In genomic region chr1:45340816-45341215, GRCh38 we compare ENCODE assay signal across 8 cellular contexts. TPM values are rescaled to one million over a fixed set of nuclear protein-coding genes. Genes with fewer than 3 reads are reported as not detected.
DNase-seq lines count a peak whose midpoint lies in the region; ATAC-seq and TF ChIP-seq lines count a peak whose summit lies in the region.

No MANE protein-coding gene starts in this region.

- peaks cover 17% of the 10 kb centered on the region for H3K4me1 ChIP-seq in adipocyte (ENCODE audit: control insufficient read depth, insufficient read depth, low read length)
- H3K4me1 ChIP-seq in left lung: peaks cover 8 to 39% of the 10 kb centered on the region in 2 donors
- H3K4me1 ChIP-seq in testis: peaks cover 16% of the 10 kb centered on the region

- ATAC-seq in left lung (no peak), left lobe of liver (no peak), HG02623 (IDR thresholded peaks at IDR 0.05; ENCODE audit: unreplicated experiment) (no peak)

- TF ChIP-seq CTCF in left lung (IDR thresholded peaks at IDR 0.05) (no peak), testis (IDR thresholded peaks at IDR 0.05) (no peak)

- H3K4me3 ChIP-seq in adipocyte (ENCODE audit: low read length) (peak overlapping the region; percentile 98), left lung (peak overlapping the region; percentile 74 to 89), testis (peak overlapping the region; percentile 71 to 82)

- H3K27ac ChIP-seq in KOPT-K1 (ENCODE audit: low read depth, low read length, poor library complexity, severe bottlenecking) (peak overlapping the region; percentile 96), left lung (peak overlapping the region; percentile 95 to 97), testis (peak overlapping the region; percentile 90 to 91)

- H3K27me3 ChIP-seq in adipocyte (replicated peaks; ENCODE audit: control insufficient read depth, insufficient read depth, low read length) (no peaks in the 10 kb centered on the region), left lung (no peaks in the 10 kb centered on the region), testis (no peaks in the 10 kb centered on the region)

- H3K36me3 ChIP-seq in KOPT-K1 (ENCODE audit: insufficient read depth, low read length) (peaks cover 54% of the 10 kb centered on the region), adipocyte (ENCODE audit: control insufficient read depth, insufficient read depth, low read length, severe bottlenecking) (peaks cover 42% of the 10 kb centered on the region), left lung (peaks cover 0 to 41% of the 10 kb centered on the region in 2 donors), testis (ENCODE audit: low read depth, missing control alignments) (no peaks in the 10 kb centered on the region)

- 20 to 25% methylated on average over 6 of the region's 6 CpGs for WGBS in testis, 2 donors

- intact Hi-C loops in left lung (cut with DNase I): loop anchor here in 1 of 2 donors (10.0 kb wide), 1 partner anchor 224 kb away; no protein-coding TSS in a partner anchor
- intact Hi-C loops in testis (cut with DNase I; ENCODE audit: low total_unique reads): no loop called here

- H3K9ac ChIP-seq in adipocyte (ENCODE audit: low read length): peak overlapping the region; percentile 99

- H3K9me3 ChIP-seq in KOPT-K1 (ENCODE audit: insufficient read depth, low read length, poor library complexity, severe bottlenecking) (no peaks in the 10 kb centered on the region), adipocyte (ENCODE audit: control insufficient read depth, low read length) (no peaks in the 10 kb centered on the region), left lung (no peaks in the 10 kb centered on the region), testis (no peaks in the 10 kb centered on the region)

- DNase-seq in Daoy (ENCODE audit: low read depth) (peak; percentile 26), adipocyte (ENCODE audit: low read depth) (no peak), left lung (no peak), testis (no peak), left lobe of liver (ENCODE audit: low spot score) (no peak), H4 (ENCODE audit: low spot score) (no peak)

- no peak for TF ChIP-seq POLR2A in testis (IDR thresholded peaks at IDR 0.05)

RNA-seq across cellular contexts. Expression of gene MUTYH, which starts 0.6 kb away (rescaled TPM):
- total RNA-seq in Daoy (2014; rRNA removed; shearing (Covaris generic)): 24.1 and 28.0 TPM in 2 replicates
- total RNA-seq in left lung (10 to 100 TPM; 15.4 to 20.2 TPM), testis (10 to 100 TPM; 26.8 to 31.5 TPM), left lobe of liver (11.8 TPM)
- polyA plus RNA-seq in testis (ENCODE audit: insufficient read depth, low read depth, low replicate concordance): 15.1 TPM
- total RNA-seq in H4 (2014; rRNA removed; shearing (Covaris generic)): 11.3 TPM in 2 replicates

RNA-seq across cellular contexts. Expression of gene TOE1, which starts 0.8 kb away (rescaled TPM):
- total RNA-seq in Daoy (2014; rRNA removed; shearing (Covaris generic)): 42.1 and 42.8 TPM in 2 replicates
- total RNA-seq in left lung: 1 to 10 TPM; 6.6 to 9.2 TPM
- total RNA-seq in testis: 10 to 100 TPM; 16.3 to 25.1 TPM
- 48.3 TPM for polyA plus RNA-seq in testis (ENCODE audit: insufficient read depth, low read depth, low replicate concordance)
- total RNA-seq in left lobe of liver: 4.3 TPM
- 37.1 and 42.0 TPM in 2 replicates for total RNA-seq in H4 (2014; rRNA removed; shearing (Covaris generic))

RNA-seq across cellular contexts. Expression of gene HPDL, which starts 14.1 kb away (rescaled TPM):
- total RNA-seq in Daoy (2014; rRNA removed; shearing (Covaris generic)): not detected in 2 replicates
- total RNA-seq in left lung: 1 to 10 TPM in 1 of 2 donors, under 1 TPM in 1; 0.20 to 1.5 TPM
- total RNA-seq in testis: 1 to 10 TPM; 1.1 to 1.3 TPM
- not detected for polyA plus RNA-seq in testis (ENCODE audit: insufficient read depth, low read depth, low replicate concordance)
- total RNA-seq in left lobe of liver: not detected
- total RNA-seq in H4 (2014; rRNA removed; shearing (Covaris generic)): not detected in 2 replicates
